In genomic region chr19:16449330-16449961, GRCh38 we compare ENCODE assay signal across 10 cellular contexts. TPM values are rescaled to one million over a fixed set of nuclear protein-coding genes. Genes with fewer than 3 reads are reported as not detected.
A peak's percentile ranks its signal among the peaks of the same experiment; 100 is the strongest.
DNase-seq lines count a peak whose midpoint lies in the region; ATAC-seq and TF ChIP-seq lines count a peak whose summit lies in the region.
"Had no signal": no experiment of that assay in that cellular context is flagged by ENCODE, and none has a peak within 500 bp of the region (broad histone marks: within the 10 kb centered on the region; RNA-seq: fewer than 3 reads in every experiment).

No MANE protein-coding gene starts in this region.

- intact Hi-C loops in transverse colon (cut with DNase I; ENCODE audit: low total_unique reads): no loop called here

- H3K4me3 ChIP-seq in BLaER1 (no peak overlapping the region), HL-60 (replicated peaks; ENCODE audit: insufficient read depth, low read length) (no peak overlapping the region), transverse colon (no peak overlapping the region)

- H3K27me3 ChIP-seq in BLaER1 (no peaks in the 10 kb centered on the region), HL-60 (ENCODE audit: insufficient read depth, poor library complexity, severe bottlenecking) (no peaks in the 10 kb centered on the region), transverse colon (no peaks in the 10 kb centered on the region)

- peaks cover 98% of the 10 kb centered on the region for H4K20me1 ChIP-seq in BLaER1

- TF ChIP-seq EP300 in transverse colon (IDR thresholded peaks at IDR 0.05; ENCODE audit: low read depth): no peak

- peak overlapping the region; percentile 35; the same call in 1 of the 2 replicates for H3K4me2 ChIP-seq in BLaER1

- H3K4me1 ChIP-seq in BLaER1 (peaks cover 84% of the 10 kb centered on the region), transverse colon (peaks cover 7 to 40% (median 10%) of the 10 kb centered on the region in 4 donors)

- H3K9ac ChIP-seq in BLaER1: no peak overlapping the region

- TF ChIP-seq CTCF in HL-60 (IDR thresholded peaks at IDR 0.05; ENCODE audit: insufficient read depth, low read length) (no peak), transverse colon (IDR thresholded peaks at IDR 0.05) (no peak)

- in situ Hi-C loops in transverse colon (cut with MboI; ENCODE audit: low pct_ligation_motif_present in 1 of 4, low pct_unique_long_range_greater_than_20kb in 1 of 4, low sequenced_read_pairs in 3 of 4): no loop called here

- ATAC-seq in GM18909 (IDR thresholded peaks at IDR 0.05; ENCODE audit: poor library complexity, unreplicated experiment): peak; percentile 53
- ATAC-seq in HG03039 (IDR thresholded peaks at IDR 0.05; ENCODE audit: unreplicated experiment): no peak

- H3K9me3 ChIP-seq in BLaER1 (peaks cover 7% of the 10 kb centered on the region; the same call in 1 of the 2 replicates), transverse colon (no peaks in the 10 kb centered on the region)

- peak in 1 of 2 experiments; percentile 72 for DNase-seq in HL-60 (ENCODE audit: low read depth in 1 of 2, low spot score in 1 of 2)
- peak; percentile 69 for DNase-seq in amniotic epithelial cell (ENCODE audit: low read depth)
- DNase-seq in NCI-H2196 treated with DMSO at 0.1 percent for 48 hours (lab: John Stamatoyannopoulos, UW; ENCODE audit: unreplicated experiment): no peak
- DNase-seq in transverse colon: no peak
- no peak for DNase-seq in NCI-H2029 treated with DMSO at 0.1 percent for 48 hours (lab: John Stamatoyannopoulos, UW)
- DNase-seq: cerebellar nuclear complex had no signal

- 54 to 66% methylated on average over 2 to 6 of the region's 6 CpGs for WGBS in transverse colon (ENCODE audit: low coverage in 1 of 2), 2 donors

- no peak overlapping the region for H3K27ac ChIP-seq in BLaER1
- H3K27ac ChIP-seq in HL-60 (replicated peaks): peak overlapping the region; percentile 81
- H3K27ac ChIP-seq in transverse colon: no peak overlapping the region

- peaks cover 19% of the 10 kb centered on the region for H3K36me3 ChIP-seq in BLaER1
- no peaks in the 10 kb centered on the region for H3K36me3 ChIP-seq in transverse colon

- no peak for TF ChIP-seq POLR2A in transverse colon (IDR thresholded peaks at IDR 0.05)

RNA-seq across cellular contexts. Expression of gene EPS15L1, which starts 22.3 kb away (rescaled TPM):
- total RNA-seq in transverse colon: 10 to 100 TPM; 25.0 to 54.2 (median 38.0) TPM

RNA-seq across cellular contexts. Expression of gene CALR3, which starts 46.5 kb away (rescaled TPM):
- not detected for total RNA-seq in transverse colon
- total RNA-seq: NCI-H460 had no signal

RNA-seq across cellular contexts. Expression of gene C19orf44, which starts 46.7 kb away (rescaled TPM):
- 1 to 10 TPM in 2 of 4 donors, under 1 TPM in 2; 0.20 to 6.7 (median 1.6) TPM for total RNA-seq in transverse colon
